Comparison of ENCODE assay signal across 1 cellular context in the genomic region with DNA sequence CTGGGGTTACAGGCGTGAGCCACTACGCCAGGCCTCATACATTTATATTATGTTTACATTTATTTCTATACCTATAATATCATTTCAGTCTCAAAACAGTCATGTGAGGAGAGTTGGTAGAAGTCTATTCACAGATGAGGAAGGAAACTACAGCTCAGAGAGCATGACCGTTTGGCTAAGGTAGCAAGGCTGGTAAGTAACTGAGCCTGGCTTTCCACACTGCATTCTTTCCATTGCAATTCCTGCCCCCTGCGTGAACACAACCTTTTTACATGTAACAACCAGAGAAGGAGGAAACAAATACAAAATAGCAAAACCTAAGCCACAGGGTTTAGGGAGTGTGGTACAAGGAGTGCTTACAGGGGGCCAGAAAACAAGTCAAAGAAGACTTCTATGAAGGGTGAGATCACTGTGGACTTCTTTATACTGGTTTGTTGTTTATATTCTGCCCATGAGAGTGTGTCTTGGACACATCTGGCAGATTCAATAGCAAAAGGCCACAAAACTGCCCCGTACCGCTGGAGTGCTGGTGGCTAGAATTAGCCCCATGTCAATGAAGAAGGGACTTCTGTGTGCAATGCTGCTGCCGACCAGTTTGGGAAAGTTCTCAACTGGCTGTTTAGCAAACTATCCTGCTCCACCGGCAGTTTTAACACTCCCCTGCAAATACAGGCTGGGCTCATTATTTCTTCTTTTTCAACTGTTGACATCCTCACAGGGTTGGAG.
TF ChIP-seq lines count a peak whose summit lies in the region.

No MANE protein-coding gene starts in this region.

TF ChIP-seq in SK-N-SH, 30 proteins besides CTCF, POLR2A, EP300 and RAD21 (continued from another document):
- TF ChIP-seq USF2 (IDR thresholded peaks at IDR 0.05; ENCODE audit: borderline replicate concordance, low read depth, low read length) (no peak), EZH2phosphoT487 (IDR thresholded peaks at IDR 0.05; ENCODE audit: borderline replicate concordance, low read depth) (no peak), GATA2 (CRISPR knock-in tag; IDR thresholded peaks at IDR 0.05) (no peak), GABPA (IDR thresholded peaks at IDR 0.05; ENCODE audit: low read depth) (no peak)
